In genomic region chr1:179177614-179178013, GRCh38 we compare ENCODE assay signal across 20 cellular contexts. TPM values are rescaled to one million over a fixed set of nuclear protein-coding genes. Genes with fewer than 3 reads are reported as not detected.
DNase-seq lines count a peak whose midpoint lies in the region; ATAC-seq and TF ChIP-seq lines count a peak whose summit lies in the region.
"Had no signal": no experiment of that assay in that cellular context is flagged by ENCODE, and none has a peak within 500 bp of the region (broad histone marks: within the 10 kb centered on the region; RNA-seq: fewer than 3 reads in every experiment).

No MANE protein-coding gene starts in this region.

- H3K79me2 ChIP-seq in GM23248 (ENCODE audit: insufficient read depth), result peaks cover 64% of the 10 kb centered on the region
- H3K79me2 ChIP-seq in smooth muscle cell (ENCODE audit: low read depth), result peaks cover 60% of the 10 kb centered on the region

- no peak for TF ChIP-seq CTCF in ascending aorta (IDR thresholded peaks at IDR 0.05)
- TF ChIP-seq CTCF in smooth muscle cell (IDR thresholded peaks at IDR 0.05; ENCODE audit: borderline replicate concordance, insufficient read depth, poor library complexity, severe bottlenecking), result no peak

- intact Hi-C loops in ascending aorta (cut with DNase I) (loop anchor here (5.0 kb wide), 2 partner anchors 35 to 50 kb away; no protein-coding TSS in a partner anchor), cardiac septum (cut with DNase I) (no loop called here)

- H2BK12ac ChIP-seq in mesenchymal stem cell (ENCODE audit: low read length in 2 of 2), result no peak overlapping the region

- peaks cover 17% of the 10 kb centered on the region for H3K79me1 ChIP-seq in mesenchymal stem cell (replicated peaks; ENCODE audit: low read length, poor library complexity, severe bottlenecking)

- H3K27me3 ChIP-seq in GM23248 (replicated peaks; ENCODE audit: insufficient read depth) (no peaks in the 10 kb centered on the region), ascending aorta (no peaks in the 10 kb centered on the region), mesenchymal stem cell (ENCODE audit: control insufficient read depth in 1 of 2, insufficient read depth in 1 of 2, low read length in 2 of 2) (no peaks in the 10 kb centered on the region), smooth muscle cell (ENCODE audit: low read depth) (no peaks in the 10 kb centered on the region)
- H3K27me3 ChIP-seq: Peyer's patch, SJCRH30 had no signal

- H3K36me3 ChIP-seq in GM23248 (ENCODE audit: low read depth) (no peaks in the 10 kb centered on the region), ascending aorta (no peaks in the 10 kb centered on the region), mesenchymal stem cell (ENCODE audit: control insufficient read depth in 1 of 2, insufficient read depth in 2 of 2, low read depth in 1 of 2, low read length in 2 of 2) (no peaks in the 10 kb centered on the region), smooth muscle cell (ENCODE audit: low read depth) (no peaks in the 10 kb centered on the region)
- H3K36me3 ChIP-seq: HAP-1, Peyer's patch, SJCRH30 had no signal

- no peak overlapping the region for H2BK5ac ChIP-seq in mesenchymal stem cell (ENCODE audit: low read depth, low read length, poor library complexity, severe bottlenecking)

- no peak overlapping the region for H2BK15ac ChIP-seq in mesenchymal stem cell (ENCODE audit: low read depth, poor library complexity, severe bottlenecking)

- H4K91ac ChIP-seq in mesenchymal stem cell (ENCODE audit: low read length), result no peak overlapping the region

- no peak overlapping the region for H2AFZ ChIP-seq in GM23248
- no peak overlapping the region for H2AFZ ChIP-seq in mesenchymal stem cell (ENCODE audit: low read depth, low read length)
- no peak overlapping the region for H2AFZ ChIP-seq in smooth muscle cell (ENCODE audit: low read depth)
- H2AFZ ChIP-seq: GM23338 had no signal

- H3K4ac ChIP-seq in mesenchymal stem cell (ENCODE audit: low read depth in 1 of 2, low read length in 2 of 2), result no peak overlapping the region

- in situ Hi-C loops in GM23248 (cut with MboI), result no loop called here
- in situ Hi-C loops in KBM-7 (cut with MboI; ENCODE audit: low pct_unique_long_range_greater_than_20kb, low sequenced_read_pairs), result no loop called here

- no peak overlapping the region for H3K18ac ChIP-seq in mesenchymal stem cell (ENCODE audit: low read depth in 1 of 2, low read length in 2 of 2)

- peak overlapping the region; percentile 17; the same call in 1 of the 2 replicates for H3K4me3 ChIP-seq in GM23248
- no peak overlapping the region for H3K4me3 ChIP-seq in ascending aorta
- H3K4me3 ChIP-seq in mesenchymal stem cell (ENCODE audit: insufficient read depth in 1 of 2, low read depth in 1 of 2, low read length in 2 of 2), result no peak overlapping the region
- H3K4me3 ChIP-seq in smooth muscle cell, result no peak overlapping the region
- H3K4me3 ChIP-seq: GM23338, HAP-1, Peyer's patch, SJCRH30 had no signal

- H3K9me3 ChIP-seq in GM23248 (ENCODE audit: low read depth), result no peaks in the 10 kb centered on the region
- H3K9me3 ChIP-seq in ascending aorta, result no peaks in the 10 kb centered on the region
- no peaks in the 10 kb centered on the region for H3K9me3 ChIP-seq in mesenchymal stem cell (ENCODE audit: control insufficient read depth, low read length)
- no peaks in the 10 kb centered on the region for H3K9me3 ChIP-seq in smooth muscle cell (replicated peaks; ENCODE audit: low read depth)
- H3K9me3 ChIP-seq: HAP-1, Peyer's patch, SJCRH30 had no signal

- peaks cover 40% of the 10 kb centered on the region for H3F3A ChIP-seq in GM23248 (ENCODE audit: insufficient read depth)
- peaks cover 13% of the 10 kb centered on the region for H3F3A ChIP-seq in smooth muscle cell (ENCODE audit: low read depth)

- H2AK5ac ChIP-seq in mesenchymal stem cell (ENCODE audit: low read length, severe bottlenecking), result no peak overlapping the region

- H3K14ac ChIP-seq in mesenchymal stem cell (ENCODE audit: low read length in 2 of 2), result no peak overlapping the region

- DNase-seq in GM23248 (no peak), ascending aorta (ENCODE audit: low spot score in 2 of 2) (no peak), mesenchymal stem cell (no peak), smooth muscle cell (lab: John Stamatoyannopoulos, UW; ENCODE audit: unreplicated experiment) (no peak), KBM-7 (no peak), NCI-H2196 treated with DMSO at 0.1 percent for 48 hours (lab: John Stamatoyannopoulos, UW; ENCODE audit: unreplicated experiment) (no peak), cardiac septum (ENCODE audit: low spot score) (no peak)
- DNase-seq: CD4-positive, CD25-positive, alpha-beta regulatory T cell; DMS79; NCI-H1105; NCI-H146; NCI-H2029; NCI-H345; NCI-H524; Peyer's patch; SJCRH30 had no signal

- H3K4me2 ChIP-seq in GM23248 (ENCODE audit: unreplicated experiment) (peak overlapping the region; percentile 52), mesenchymal stem cell (ENCODE audit: low read length, poor library complexity, severe bottlenecking) (no peak overlapping the region), smooth muscle cell (peak overlapping the region; percentile 58)
- H3K4me2 ChIP-seq: GM23338, KMS-11 had no signal

- H3K4me1 ChIP-seq in GM23248 (ENCODE audit: insufficient read depth) (peaks cover 46% of the 10 kb centered on the region), ascending aorta (peaks cover 8 to 34% of the 10 kb centered on the region in 2 donors), mesenchymal stem cell (ENCODE audit: control insufficient read depth, insufficient read depth, low read depth, low read length) (peaks cover 4% of the 10 kb centered on the region), smooth muscle cell (ENCODE audit: low read depth) (peaks cover 19% of the 10 kb centered on the region)
- H3K4me1 ChIP-seq: Peyer's patch, SJCRH30 had no signal

- WGBS in GM23248 (ENCODE audit: low coverage in 1 of 2, low lambda C conversion rate in 2 of 2, missing lambda C conversion rate in 2 of 2), 2 experiments, result 78 to 79% methylated on average over 2 of the region's 2 CpGs
- 100% methylated on average over 1 of the region's 2 CpGs for WGBS in mesenchymal stem cell
- WGBS in smooth muscle cell (ENCODE audit: low lambda C conversion rate), result 99% methylated on average over 2 of the region's 2 CpGs

- no peaks in the 10 kb centered on the region for H4K20me1 ChIP-seq in GM23248 (ENCODE audit: insufficient read depth)
- H4K20me1 ChIP-seq in smooth muscle cell (ENCODE audit: low read depth), result no peaks in the 10 kb centered on the region

- no peak for ATAC-seq in HG02763 (IDR thresholded peaks at IDR 0.05; ENCODE audit: unreplicated experiment)
- ATAC-seq: GM23338 had no signal

- H3K23ac ChIP-seq in mesenchymal stem cell (ENCODE audit: low read length in 2 of 2), result no peak overlapping the region

- H4K8ac ChIP-seq in mesenchymal stem cell (ENCODE audit: low read length), result no peak overlapping the region

- H3K9ac ChIP-seq in GM23248, result peak overlapping the region; percentile 40; the same call in 1 of the 2 replicates
- peak overlapping the region; percentile 61 for H3K9ac ChIP-seq in mesenchymal stem cell (ENCODE audit: low read length)
- H3K9ac ChIP-seq in smooth muscle cell (ENCODE audit: low read depth), result no peak overlapping the region
- H3K9ac ChIP-seq: KMS-11 had no signal

- no peak overlapping the region for H2BK120ac ChIP-seq in mesenchymal stem cell (ENCODE audit: low read depth, low read length)

- H3K27ac ChIP-seq in GM23248 (peak overlapping the region; percentile 66), ascending aorta (peak overlapping the region; percentile 18 to 41), mesenchymal stem cell (ENCODE audit: low read length, poor library complexity, severe bottlenecking) (no peak overlapping the region), smooth muscle cell (ENCODE audit: low read depth) (peak overlapping the region; percentile 97)
- H3K27ac ChIP-seq: KMS-11, Peyer's patch, SJCRH30 had no signal

- H3K9me2 ChIP-seq in GM23248 (ENCODE audit: insufficient read depth), result no peaks in the 10 kb centered on the region

RNA-seq across cellular contexts. Expression of gene ABL2, which starts 51.9 kb away (rescaled TPM):
- total RNA-seq in GM23248 (2014; rRNA removed; shearing (Covaris generic)), result 38.6 and 43.3 TPM in 2 replicates
- polyA plus RNA-seq in GM23248 (2016; fragmentation: Nextera tagmentation; extraction: Ambion mirVana), result 10.0 and 13.2 TPM in 2 replicates
- 23.9 TPM for total RNA-seq in ascending aorta
- 6.5 TPM for polyA plus RNA-seq in mesenchymal stem cell (2013, experiment 1 of 2)
- polyA plus RNA-seq in mesenchymal stem cell (2013, experiment 2 of 2), result 6.8 TPM
- 55.0 and 56.5 TPM in 2 replicates for total RNA-seq in smooth muscle cell
- polyA plus RNA-seq in smooth muscle cell, result 16.5 and 38.9 TPM in 2 replicates
- 14.1 TPM for total RNA-seq in cardiac septum
